Comparison of ENCODE assay signal across 1 cellular context in genomic region chr3:194555175-194556062, GRCh38.
TF ChIP-seq lines count a peak whose summit lies in the region.

No MANE protein-coding gene starts in this region.

TF ChIP-seq in K562, 482 proteins besides CTCF, POLR2A, EP300 and RAD21 (continued from another document):
- TF ChIP-seq GABPA (tag; conservative IDR thresholded peaks at IDR 0.05; ENCODE audit: low read depth) (no peak), ZNF57 (CRISPR knock-in tag; IDR thresholded peaks at IDR 0.05) (no peak), CREB3L1 (IDR thresholded peaks at IDR 0.05; ENCODE audit: borderline replicate concordance, low read depth) (no peak), ZNF398 (CRISPR knock-in tag; IDR thresholded peaks at IDR 0.05) (no peak), CEBPB (tag; IDR thresholded peaks at IDR 0.05) (peak; percentile 71), ATF3 (IDR thresholded peaks at IDR 0.05) (peak; percentile 89), ATF3 (CRISPR knock-in tag; conservative IDR thresholded peaks at IDR 0.05) (no peak), ATF4 (CRISPR knock-in tag; IDR thresholded peaks at IDR 0.05) (0 out of 2 replicates have a peak, but pooled peaks have one; percentile 12), SRF (CRISPR knock-in tag; IDR thresholded peaks at IDR 0.05) (no peak), SMAD2 (IDR thresholded peaks at IDR 0.05; ENCODE audit: low read depth, low read length) (no peak), NEUROD1 (IDR thresholded peaks at IDR 0.05; ENCODE audit: borderline replicate concordance, low read depth, low read length, partially characterized antibody) (no peak)
